Comparison of ENCODE assay signal across 21 cellular contexts in genomic region chr10:70354100-70354499, GRCh38.
"Had no signal": no experiment of that assay in that cellular context is flagged by ENCODE, and none has a peak within 500 bp of the region (broad histone marks: within the 10 kb centered on the region; RNA-seq: fewer than 3 reads in every experiment).

No MANE protein-coding gene starts in this region.

- H3K4me3 Mint-ChIP-seq: activated CD8-positive, alpha-beta T cell treated with anti-CD3 and anti-CD28 coated beads, Interleukin-2, amount 10 ng/mL, durations not matched to agents 7 days and 5 days; activated naive CD8-positive, alpha-beta T cell; nephron progenitor cell had no signal

- H3K9ac ChIP-seq: parathyroid adenoma had no signal

- H3K4me3 ChIP-seq: adrenal gland, esophagus muscularis mucosa, hepatocyte, skin epidermis, testis had no signal

- H3K4me1 ChIP-seq: adrenal gland, parathyroid adenoma, testis had no signal

- H3K27ac ChIP-seq: adrenal gland, esophagus muscularis mucosa, parathyroid adenoma, testis had no signal

- H3K9me3 ChIP-seq: adrenal gland, esophagus muscularis mucosa, testis had no signal

- H3K36me3 ChIP-seq: adrenal gland, esophagus muscularis mucosa had no signal

- H3K9me3 Mint-ChIP-seq: activated T-helper 17 cell treated with anti-CD3 and anti-CD28 coated beads, Interleukin-2, amount 50 U/mL, for 72 hours; central memory CD8-positive, alpha-beta T cell; nephron progenitor cell; stimulated activated effector memory CD8-positive, alpha-beta T cell treated with anti-CD3 and anti-CD28 coated beads, Interleukin-12 subunit alpha, Interleukin-12 subunit beta, amount 100 ng/mL, for 72 hours had no signal

- H3K27ac Mint-ChIP-seq: activated CD8-positive, alpha-beta T cell treated with anti-CD3 and anti-CD28 coated beads, Interleukin-2, amount 10 ng/mL, durations not matched to agents 7 days and 5 days; activated naive CD8-positive, alpha-beta T cell; nephron progenitor cell had no signal

- H3K27me3 Mint-ChIP-seq: activated naive CD8-positive, alpha-beta T cell; central memory CD8-positive, alpha-beta T cell had no signal

- H3K36me3 Mint-ChIP-seq: activated naive CD8-positive, alpha-beta T cell; stimulated activated effector memory CD8-positive, alpha-beta T cell treated with anti-CD3 and anti-CD28 coated beads, Interleukin-12 subunit alpha, Interleukin-12 subunit beta, amount 100 ng/mL, for 72 hours had no signal

- H3K4me2 ChIP-seq: hepatocyte had no signal

- DNase-seq: activated CD4-positive, alpha-beta T cell treated with anti-CD3 and anti-CD28 coated beads for 1 hour; activated CD4-positive, alpha-beta T cell treated with anti-CD3 and anti-CD28 coated beads, Interleukin-2, amount 50 U/mL, for 1 hour; activated CD8-positive, alpha-beta T cell treated with anti-CD3 and anti-CD28 coated beads, Interleukin-2, amount 10 ng/mL, durations not matched to agents 7 days and 5 days; activated T-cell treated with anti-CD3 and anti-CD28 coated beads, Interleukin-2, amount 50 U/mL, for 1 hour; glutamatergic neuron; left ventricle myocardium superior; nephron progenitor cell; right cardiac atrium; stimulated activated CD4-positive, alpha-beta T cell treated with anti-CD3 and anti-CD28 coated beads, Interleukin-2, amount 100 ng/mL, for 24 hours; T-helper 9 cell; testis; trophoblast cell had no signal

- H2AFZ ChIP-seq: hepatocyte, parathyroid adenoma had no signal

- ATAC-seq: activated CD8-positive, alpha-beta T cell treated with anti-CD3 and anti-CD28 coated beads, Interleukin-2, amount 10 ng/mL, durations not matched to agents 7 days and 5 days; activated T-helper 17 cell treated with anti-CD3 and anti-CD28 coated beads, Interleukin-2, amount 50 U/mL, for 72 hours; left ventricle myocardium superior; right cardiac atrium; stimulated activated effector memory CD8-positive, alpha-beta T cell treated with anti-CD3 and anti-CD28 coated beads, Interleukin-12 subunit alpha, Interleukin-12 subunit beta, amount 100 ng/mL, for 72 hours had no signal

- H3K27me3 ChIP-seq: adrenal gland, esophagus muscularis mucosa, hepatocyte, testis had no signal
